Comparison of ENCODE assay signal across 1 cellular context in the genomic region with DNA sequence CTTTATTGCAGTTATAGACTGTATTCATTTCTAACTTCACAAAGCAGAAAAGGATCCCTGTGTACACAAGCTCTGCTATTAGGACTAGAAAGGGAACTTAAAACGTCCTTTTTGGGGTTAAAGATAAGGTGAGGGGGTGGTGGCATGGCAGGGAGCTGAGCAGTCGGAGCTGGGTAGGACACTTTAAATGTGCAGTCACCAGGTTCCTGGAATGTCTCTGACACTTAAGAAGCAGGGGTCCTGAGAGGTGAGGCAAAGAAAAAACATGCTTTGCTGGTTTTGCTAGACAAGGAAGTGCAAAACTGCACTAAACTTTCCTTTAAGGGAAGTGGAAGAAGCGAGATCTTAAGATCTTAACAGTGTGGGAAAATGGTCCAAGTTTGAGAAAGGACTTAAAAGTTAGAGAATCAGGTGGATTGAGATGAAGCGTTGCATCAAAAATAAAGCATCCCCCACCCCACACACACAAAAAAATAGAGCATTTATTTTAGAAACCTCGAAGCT.
TF ChIP-seq lines count a peak whose summit lies in the region.

No MANE protein-coding gene starts in this region.

TF ChIP-seq in HepG2, 621 proteins besides CTCF, POLR2A, EP300 and RAD21:
- no peak for TF ChIP-seq ZNF343 (CRISPR knock-in tag; IDR thresholded peaks at IDR 0.05)
- no peak for TF ChIP-seq KLF16 (CRISPR knock-in tag; IDR thresholded peaks at IDR 0.05)
- TF ChIP-seq SNAI1 (CRISPR knock-in tag; IDR thresholded peaks at IDR 0.05; ENCODE audit: borderline replicate concordance): no peak
- no peak for TF ChIP-seq PBX2 (CRISPR knock-in tag; IDR thresholded peaks at IDR 0.05)
- no peak for TF ChIP-seq ZNF160 (CRISPR knock-in tag; IDR thresholded peaks at IDR 0.05)
- TF ChIP-seq ZNF614 (CRISPR knock-in tag; IDR thresholded peaks at IDR 0.05; ENCODE audit: borderline replicate concordance): no peak
- no peak for TF ChIP-seq ZNF713 (CRISPR knock-in tag; IDR thresholded peaks at IDR 0.05)
- TF ChIP-seq ERF (CRISPR knock-in tag; IDR thresholded peaks at IDR 0.05): no peak
- no peak for TF ChIP-seq CCDC6 (CRISPR knock-in tag; IDR thresholded peaks at IDR 0.05)
- TF ChIP-seq, protein P1, sequence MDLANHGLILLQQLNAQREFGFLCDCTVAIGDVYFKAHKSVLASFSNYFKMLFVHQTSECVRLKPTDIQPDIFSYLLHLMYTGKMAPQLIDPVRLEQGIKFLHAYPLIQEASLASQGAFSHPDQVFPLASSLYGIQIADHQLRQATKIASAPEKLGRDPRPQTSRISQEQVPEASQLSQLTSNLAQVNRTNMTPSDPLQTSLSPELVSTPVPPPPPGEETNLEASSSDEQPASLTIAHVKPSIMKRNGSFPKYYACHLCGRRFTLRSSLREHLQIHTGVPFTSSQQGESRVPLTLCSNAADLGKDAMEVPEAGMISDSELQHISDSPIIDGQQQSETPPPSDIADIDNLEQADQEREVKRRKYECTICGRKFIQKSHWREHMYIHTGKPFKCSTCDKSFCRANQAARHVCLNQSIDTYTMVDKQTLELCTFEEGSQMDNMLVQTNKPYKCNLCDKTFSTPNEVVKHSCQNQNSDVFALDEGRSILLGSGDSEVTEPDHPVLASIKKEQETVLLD (CRISPR knock-in tag; IDR thresholded peaks at IDR 0.05; ENCODE audit: low read depth): no peak
- TF ChIP-seq ZNF430 (CRISPR knock-in tag; IDR thresholded peaks at IDR 0.05): no peak
- no peak for TF ChIP-seq NBN (conservative IDR thresholded peaks at IDR 0.05)
- TF ChIP-seq ZSCAN12 (CRISPR knock-in tag; IDR thresholded peaks at IDR 0.05): no peak
- TF ChIP-seq REL (CRISPR knock-in tag; conservative IDR thresholded peaks at IDR 0.05): no peak
- TF ChIP-seq NCOA1 (CRISPR knock-in tag; IDR thresholded peaks at IDR 0.05): no peak
- no peak for TF ChIP-seq PHF20 (CRISPR knock-in tag; IDR thresholded peaks at IDR 0.05)
- no peak for TF ChIP-seq SP5 (CRISPR knock-in tag; IDR thresholded peaks at IDR 0.05; ENCODE audit: borderline replicate concordance, low read depth)
- no peak for TF ChIP-seq SP2 (CRISPR knock-in tag; IDR thresholded peaks at IDR 0.05)
- TF ChIP-seq, protein P2, sequence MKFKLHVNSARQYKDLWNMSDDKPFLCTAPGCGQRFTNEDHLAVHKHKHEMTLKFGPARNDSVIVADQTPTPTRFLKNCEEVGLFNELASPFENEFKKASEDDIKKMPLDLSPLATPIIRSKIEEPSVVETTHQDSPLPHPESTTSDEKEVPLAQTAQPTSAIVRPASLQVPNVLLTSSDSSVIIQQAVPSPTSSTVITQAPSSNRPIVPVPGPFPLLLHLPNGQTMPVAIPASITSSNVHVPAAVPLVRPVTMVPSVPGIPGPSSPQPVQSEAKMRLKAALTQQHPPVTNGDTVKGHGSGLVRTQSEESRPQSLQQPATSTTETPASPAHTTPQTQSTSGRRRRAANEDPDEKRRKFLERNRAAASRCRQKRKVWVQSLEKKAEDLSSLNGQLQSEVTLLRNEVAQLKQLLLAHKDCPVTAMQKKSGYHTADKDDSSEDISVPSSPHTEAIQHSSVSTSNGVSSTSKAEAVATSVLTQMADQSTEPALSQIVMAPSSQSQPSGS (CRISPR knock-in tag; IDR thresholded peaks at IDR 0.05): no peak
- TF ChIP-seq ZNF562 (CRISPR knock-in tag; IDR thresholded peaks at IDR 0.05; ENCODE audit: borderline replicate concordance): no peak
TF ChIP-seq in HepG2: peak in this region for 0.
